14 cellular contexts compared by ENCODE assay signal in genomic region chr12:102426599-102427541, GRCh38. TPM values are rescaled to one million over a fixed set of nuclear protein-coding genes. Genes with fewer than 3 reads are reported as not detected.
A peak's percentile ranks its signal among the peaks of the same experiment; 100 is the strongest.
DNase-seq lines count a peak whose midpoint lies in the region; ATAC-seq, FAIRE-seq and TF ChIP-seq lines count a peak whose summit lies in the region.
"Had no signal": no experiment of that assay in that cellular context is flagged by ENCODE, and none has a peak within 500 bp of the region (broad histone marks: within the 10 kb centered on the region; RNA-seq: fewer than 3 reads in every experiment).

No MANE protein-coding gene starts in this region.

- no peak overlapping the region for H4K91ac ChIP-seq in neuronal stem cell (ENCODE audit: low read depth, low read length, poor library complexity)

- peak overlapping the region; percentile 53 for H3K18ac ChIP-seq in neuronal stem cell (ENCODE audit: low read length)

- H2BK15ac ChIP-seq in neuronal stem cell (ENCODE audit: low read length): no peak overlapping the region

- TF ChIP-seq CTCF in right lobe of liver (IDR thresholded peaks at IDR 0.05): no peak
- no peak for TF ChIP-seq CTCF in HepG2 (CRISPR knock-in tag; IDR thresholded peaks at IDR 0.05)
- no peak for TF ChIP-seq CTCF in esophagus muscularis mucosa (IDR thresholded peaks at IDR 0.05)
- no peak for TF ChIP-seq CTCF in GM20000 (IDR thresholded peaks at IDR 0.05; ENCODE audit: extremely low read depth, missing control alignments)
- no peak for TF ChIP-seq CTCF in PC-3 (conservative IDR thresholded peaks at IDR 0.05; ENCODE audit: low read depth, low read length)

- H3K9me3 ChIP-seq in right lobe of liver: no peaks in the 10 kb centered on the region
- no peaks in the 10 kb centered on the region for H3K9me3 ChIP-seq in HepG2 (ENCODE audit: low read length)
- no peaks in the 10 kb centered on the region for H3K9me3 ChIP-seq in esophagus muscularis mucosa
- no peaks in the 10 kb centered on the region for H3K9me3 ChIP-seq in neuronal stem cell (replicated peaks in 1 of 2; ENCODE audit: control insufficient read depth in 2 of 2, insufficient read depth in 1 of 2, low read depth in 1 of 2, low read length in 2 of 2)
- H3K9me3 ChIP-seq in PC-3 (ENCODE audit: low read length): no peaks in the 10 kb centered on the region

- H3K27me3 Mint-ChIP-seq in activated naive CD8-positive, alpha-beta T cell treated with anti-CD3 and anti-CD28 coated beads for 36 hours: peaks cover 11% of the 10 kb centered on the region

- no peak overlapping the region for H4K8ac ChIP-seq in neuronal stem cell (ENCODE audit: low read depth, low read length)

- CTCF ChIA-PET in HepG2 (lab: Yijun Ruan, JAX; ENCODE audit: low intra/inter-chr PET ratio, low total read pairs) (no interaction called here), PC-3 (lab: Charles Lee) (no interaction called here)

- 56% methylated on average over 8 of the region's 8 CpGs for WGBS in right lobe of liver (ENCODE audit: insufficient coverage, low coverage, low lambda C conversion rate, missing lambda C conversion rate)
- WGBS in HepG2 (ENCODE audit: low lambda C conversion rate): 59% methylated on average over 8 of the region's 8 CpGs
- WGBS in esophagus muscularis mucosa: 43% methylated on average over 8 of the region's 8 CpGs
- no CpG with 5 or more reads among the region's 8 CpGs for WGBS in neuronal stem cell (ENCODE audit: extremely low coverage in 2 of 2, insufficient read length in 2 of 2, insufficient replicate concordance in 1 of 2), 2 donors

- H3K79me2 ChIP-seq in HepG2 (ENCODE audit: insufficient read depth, low read length): no peaks in the 10 kb centered on the region
- no peaks in the 10 kb centered on the region for H3K79me2 ChIP-seq in PC-3 (ENCODE audit: low read length)

- H3K4me1 Mint-ChIP-seq in activated naive CD8-positive, alpha-beta T cell treated with anti-CD3 and anti-CD28 coated beads for 36 hours: peaks cover 5% of the 10 kb centered on the region
- H3K4me1 Mint-ChIP-seq: memory B cell had no signal

- H3K36me3 ChIP-seq in right lobe of liver (no peaks in the 10 kb centered on the region), HepG2 (replicated peaks in 1 of 2; ENCODE audit: control insufficient read depth in 1 of 2, insufficient read depth in 2 of 2, low read length in 2 of 2) (no peaks in the 10 kb centered on the region), esophagus muscularis mucosa (no peaks in the 10 kb centered on the region), neuronal stem cell (replicated peaks in 1 of 2; ENCODE audit: control insufficient read depth in 2 of 2, insufficient read depth in 2 of 2, low read length in 2 of 2) (no peaks in the 10 kb centered on the region), PC-3 (ENCODE audit: low read depth, low read length) (no peaks in the 10 kb centered on the region)

- DNase-seq in right lobe of liver (no peak), HepG2 (ENCODE audit: low spot score) (no peak), esophagus muscularis mucosa (ENCODE audit: extremely low spot score) (no peak), neuronal stem cell (ENCODE audit: low spot score) (no peak), erythroblast (lab: John Stamatoyannopoulos, UW) (no peak), GM20000 (ENCODE audit: low spot score) (no peak), PC-3 (no peak)
- DNase-seq in activated naive CD8-positive, alpha-beta T cell treated with anti-CD3 and anti-CD28 coated beads for 36 hours: no peak
- DNase-seq: activated naive CD4-positive, alpha-beta T cell treated with anti-CD3 and anti-CD28 coated beads for 36 hours; glutamatergic neuron had no signal

- FAIRE-seq in HepG2 (lab: Jason Lieb, UNC): no peak
- FAIRE-seq: urothelium cell line had no signal

- H3K4me3 ChIP-seq in right lobe of liver (no peak overlapping the region), HepG2 (replicated peaks in 1 of 3; ENCODE audit: insufficient read depth in 1 of 3, low read depth in 2 of 3, low read length in 3 of 3) (no peak overlapping the region), esophagus muscularis mucosa (no peak overlapping the region), neuronal stem cell (ENCODE audit: low read length in 2 of 2) (no peak overlapping the region), PC-3 (ENCODE audit: low read length) (no peak overlapping the region)

- no peak overlapping the region for H2BK120ac ChIP-seq in neuronal stem cell (ENCODE audit: low read depth, low read length)

- H3K14ac ChIP-seq in neuronal stem cell (ENCODE audit: low read length): no peak overlapping the region

- in situ Hi-C loops in HepG2 (cut with HindIII; ENCODE audit: extremely low pct_ligation_motif_present, low pct_unique_long_range_greater_than_20kb): no loop called here

- TF ChIP-seq POLR2A in right lobe of liver (IDR thresholded peaks at IDR 0.05): no peak
- no peak for TF ChIP-seq POLR2A in HepG2 (IDR thresholded peaks at IDR 0.05; ENCODE audit: insufficient read depth in 1 of 2, low read depth in 2 of 2, low read length in 2 of 2)
- no peak for TF ChIP-seq POLR2A in esophagus muscularis mucosa (IDR thresholded peaks at IDR 0.05; ENCODE audit: low read depth)
- TF ChIP-seq POLR2A in erythroblast (IDR thresholded peaks at IDR 0.05; ENCODE audit: low read length): no peak

- peak overlapping the region; percentile 68 for H2AK5ac ChIP-seq in neuronal stem cell (ENCODE audit: low read depth, low read length)

- H3K27ac ChIP-seq in right lobe of liver: peak overlapping the region in 2 of 3 donors; percentile 51 to 91
- H3K27ac ChIP-seq in HepG2 (ENCODE audit: extremely low read length, insufficient read depth, low read length): no peak overlapping the region
- peak overlapping the region; percentile 60 to 69 (median 66) for H3K27ac ChIP-seq in esophagus muscularis mucosa (replicated peaks in 1 of 4)
- H3K27ac ChIP-seq in neuronal stem cell (replicated peaks; ENCODE audit: low read length): no peak overlapping the region
- H3K27ac ChIP-seq in PC-3 (ENCODE audit: low read length): no peak overlapping the region

- no peaks in the 10 kb centered on the region for H3K79me1 ChIP-seq in neuronal stem cell (ENCODE audit: low read depth, low read length)

- ATAC-seq in right lobe of liver: peak in 3 of 4 donors; percentile 14 to 24 (median 16)
- no peak for ATAC-seq in HepG2
- no peak for ATAC-seq in PC-3

- no peak overlapping the region for H2AFZ ChIP-seq in HepG2 (ENCODE audit: low read length)
- no peak overlapping the region for H2AFZ ChIP-seq in neuronal stem cell (ENCODE audit: low read length)
- H2AFZ ChIP-seq in PC-3 (ENCODE audit: low read length): no peak overlapping the region

- H3K27me3 ChIP-seq in right lobe of liver: no peaks in the 10 kb centered on the region
- no peaks in the 10 kb centered on the region for H3K27me3 ChIP-seq in HepG2 (ENCODE audit: control insufficient read depth in 1 of 2, insufficient read depth in 2 of 2, low read length in 2 of 2)
- H3K27me3 ChIP-seq in esophagus muscularis mucosa: no peaks in the 10 kb centered on the region
- H3K27me3 ChIP-seq in neuronal stem cell (ENCODE audit: control insufficient read depth in 3 of 3, insufficient read depth in 3 of 3, low read depth in 1 of 3, low read length in 3 of 3): no peaks in the 10 kb centered on the region
- no peaks in the 10 kb centered on the region for H3K27me3 ChIP-seq in PC-3 (ENCODE audit: low read length)

- H3F3A ChIP-seq in PC-3 (ENCODE audit: low read length, unreplicated experiment): no peaks in the 10 kb centered on the region

- no peak overlapping the region for H3K9ac ChIP-seq in HepG2 (ENCODE audit: insufficient read depth, low read depth, low read length)
- H3K9ac ChIP-seq in neuronal stem cell (ENCODE audit: low read depth, low read length, poor library complexity): no peak overlapping the region
- H3K9ac ChIP-seq in PC-3 (ENCODE audit: low read length): no peak overlapping the region

- H3K23ac ChIP-seq in neuronal stem cell (ENCODE audit: low read depth, low read length, poor library complexity): no peak overlapping the region

- no peak for TF ChIP-seq RAD21 in HepG2 (CRISPR knock-in tag; IDR thresholded peaks at IDR 0.05)

- BruUV-seq in HepG2 (replicated peaks; lab: Mats Ljungman, UMichigan): no TSS peak
- BruUV-seq in PC-3 (replicated peaks; lab: Mats Ljungman, UMichigan): no TSS peak

- no peak overlapping the region for H3K4me3 Mint-ChIP-seq in activated naive CD8-positive, alpha-beta T cell treated with anti-CD3 and anti-CD28 coated beads for 36 hours
- H3K4me3 Mint-ChIP-seq: activated naive CD4-positive, alpha-beta T cell treated with anti-CD3 and anti-CD28 coated beads for 36 hours; dendritic cell treated with granulocyte-macrophage colony-stimulating factor and Interleukin-4, amounts not matched to agents 40 ng/mL and 50 ng/mL, for 4 days; memory B cell; T-helper 2 cell treated with Interferon-gamma antibody and Interleukin-4, amounts not matched to agents 5 μg/mL and 100 μg/mL, for 36 hours had no signal

- H2BK5ac ChIP-seq in neuronal stem cell (ENCODE audit: low read length): no peak overlapping the region

- H3K27ac Mint-ChIP-seq in activated naive CD8-positive, alpha-beta T cell treated with anti-CD3 and anti-CD28 coated beads for 36 hours: no peak overlapping the region
- H3K27ac Mint-ChIP-seq: activated naive CD4-positive, alpha-beta T cell treated with anti-CD3 and anti-CD28 coated beads for 36 hours; dendritic cell treated with granulocyte-macrophage colony-stimulating factor and Interleukin-4, amounts not matched to agents 40 ng/mL and 50 ng/mL, for 4 days; memory B cell; T-helper 2 cell treated with Interferon-gamma antibody and Interleukin-4, amounts not matched to agents 5 μg/mL and 100 μg/mL, for 36 hours had no signal

- H2BK12ac ChIP-seq in neuronal stem cell (ENCODE audit: low read length): no peak overlapping the region

- H3K4me1 ChIP-seq in right lobe of liver: peaks cover 0 to 69% (median 27%) of the 10 kb centered on the region in 4 donors
- H3K4me1 ChIP-seq in HepG2 (ENCODE audit: insufficient read depth, low read length): peaks cover 7% of the 10 kb centered on the region
- H3K4me1 ChIP-seq in esophagus muscularis mucosa: peaks cover 13 to 21% (median 20%) of the 10 kb centered on the region in 4 donors
- H3K4me1 ChIP-seq in neuronal stem cell (ENCODE audit: control insufficient read depth in 2 of 2, insufficient read depth in 1 of 2, low read depth in 1 of 2, low read length in 2 of 2): peaks cover 0 to 3% of the 10 kb centered on the region in 2 donors
- no peaks in the 10 kb centered on the region for H3K4me1 ChIP-seq in PC-3 (ENCODE audit: insufficient read depth, low read length)

- no peaks in the 10 kb centered on the region for H3K36me3 Mint-ChIP-seq in activated naive CD8-positive, alpha-beta T cell treated with anti-CD3 and anti-CD28 coated beads for 36 hours
- H3K36me3 Mint-ChIP-seq: memory B cell had no signal

- POLR2A ChIA-PET in HepG2 (lab: Yijun Ruan, JAX): no interaction called here
- POLR2A ChIA-PET in PC-3 (lab: Charles Lee; ENCODE audit: unreplicated experiment): no interaction called here

- TF ChIP-seq EP300 in HepG2 (IDR thresholded peaks at IDR 0.05; ENCODE audit: low read depth in 2 of 2, low read length in 2 of 2) (no peak), HepG2 (CRISPR knock-in tag; IDR thresholded peaks at IDR 0.05; ENCODE audit: borderline replicate concordance) (no peak), esophagus muscularis mucosa (IDR thresholded peaks at IDR 0.05) (no peak)

- no peaks in the 10 kb centered on the region for H3K9me3 Mint-ChIP-seq in activated naive CD8-positive, alpha-beta T cell treated with anti-CD3 and anti-CD28 coated beads for 36 hours
- H3K9me3 Mint-ChIP-seq: activated naive CD4-positive, alpha-beta T cell treated with anti-CD3 and anti-CD28 coated beads for 36 hours; dendritic cell treated with granulocyte-macrophage colony-stimulating factor and Interleukin-4, amounts not matched to agents 40 ng/mL and 50 ng/mL, for 4 days; memory B cell; T-helper 2 cell treated with Interferon-gamma antibody and Interleukin-4, amounts not matched to agents 5 μg/mL and 100 μg/mL, for 36 hours had no signal

- no peak overlapping the region for H3K4ac ChIP-seq in neuronal stem cell (ENCODE audit: low read length)

- H3K4me2 ChIP-seq in HepG2 (ENCODE audit: low read depth, low read length): no peak overlapping the region
- no peak overlapping the region for H3K4me2 ChIP-seq in neuronal stem cell (ENCODE audit: insufficient read depth, low read length, poor library complexity, severe bottlenecking)
- no peak overlapping the region for H3K4me2 ChIP-seq in PC-3 (ENCODE audit: low read length)

- no peaks in the 10 kb centered on the region for H3K9me2 ChIP-seq in PC-3 (replicated peaks; ENCODE audit: low read length)

- intact Hi-C loops in right lobe of liver (cut with DNase I): no loop called here
- intact Hi-C loops in HepG2 (cut with micrococcal nuclease; ENCODE audit: unreplicated experiment): no loop called here
- intact Hi-C loops in esophagus muscularis mucosa (cut with DNase I): no loop called here
- intact Hi-C loops in PC-3 (cut with micrococcal nuclease): no loop called here

- H4K20me1 ChIP-seq in HepG2 (ENCODE audit: insufficient read depth, low read length): no peaks in the 10 kb centered on the region
- no peaks in the 10 kb centered on the region for H4K20me1 ChIP-seq in PC-3 (ENCODE audit: low read length)

RNA-seq across cellular contexts. Expression of gene IGF1, which starts 53.5 kb away (rescaled TPM):
- 100 to 1,000 TPM in 2 of 6 experiments, 10 to 100 TPM in 4; 18.9 to 115 (median 59.2) TPM for total RNA-seq in right lobe of liver
- not detected in 2 replicates for total RNA-seq in HepG2 (2016; rRNA removed; fragmentation: Illumina TruSeq; extraction: Trizol)
- not detected in 2 replicates for total RNA-seq in HepG2 (2016; cell fraction: cytosol; rRNA removed; fragmentation: Illumina TruSeq; extraction: Trizol; ENCODE audit: low read depth)
- total RNA-seq in HepG2 (2016; cell fraction: insoluble cytoplasmic fraction; rRNA removed; fragmentation: Illumina TruSeq; extraction: Trizol): not detected in 2 replicates
- not detected in 2 replicates for total RNA-seq in HepG2 (2016; cell fraction: membrane; rRNA removed; fragmentation: Illumina TruSeq; extraction: Trizol)
- total RNA-seq in HepG2 (2016; cell fraction: nucleus; rRNA removed; fragmentation: Illumina TruSeq; extraction: Trizol): not detected in 2 replicates
- polyA plus RNA-seq in HepG2 (2011; rRNA removed): not detected in 2 replicates
- polyA plus RNA-seq in HepG2 (2011; cell fraction: cytosol; rRNA removed): not detected in 2 replicates
- polyA plus RNA-seq in HepG2 (2011; cell fraction: nucleus; rRNA removed): not detected in 2 replicates
- polyA plus RNA-seq in HepG2 (2012): not detected in 2 replicates
- polyA plus RNA-seq in HepG2 (2016; cell fraction: cytosol; fragmentation: Illumina TruSeq; extraction: Trizol; ENCODE audit: low read depth): not detected in 2 replicates
- polyA plus RNA-seq in HepG2 (2016; cell fraction: insoluble cytoplasmic fraction; fragmentation: Illumina TruSeq; extraction: Trizol; ENCODE audit: low read depth): not detected in 2 replicates
- polyA plus RNA-seq in HepG2 (2016; cell fraction: membrane; fragmentation: Illumina TruSeq; extraction: Trizol; ENCODE audit: low read depth): not detected in 2 replicates
- not detected in 2 replicates for polyA plus RNA-seq in HepG2 (2016; cell fraction: nucleus; fragmentation: Illumina TruSeq; extraction: Trizol; ENCODE audit: insufficient read depth, low read depth)
- not detected in 2 replicates for polyA minus RNA-seq in HepG2 (2011; rRNA and poly(A)+ RNA removed; ENCODE audit: low replicate concordance)
- polyA minus RNA-seq in HepG2 (2011; cell fraction: cytosol; rRNA and poly(A)+ RNA removed): not detected in 2 replicates
- not detected in 2 replicates for polyA minus RNA-seq in HepG2 (2011; cell fraction: nucleus; rRNA and poly(A)+ RNA removed)
- total RNA-seq in esophagus muscularis mucosa: 10 to 100 TPM; 15.4 to 79.4 (median 45.3) TPM
- polyA plus RNA-seq in neuronal stem cell (2013, experiment 1 of 2): 0.04 TPM
- 0.07 TPM for polyA plus RNA-seq in neuronal stem cell (2013, experiment 2 of 2)
- total RNA-seq in activated naive CD8-positive, alpha-beta T cell treated with anti-CD3 and anti-CD28 coated beads for 36 hours: 1 to 10 TPM; 2.1 to 2.3 TPM
- not detected in 2 replicates for total RNA-seq in PC-3 (2014; rRNA removed)
- total RNA-seq: activated naive CD4-positive, alpha-beta T cell treated with anti-CD3 and anti-CD28 coated beads for 36 hours had no signal

Comparison
In these comparisons a context has a peak if more than half of its experiments do, and no peak if none do; other contexts are left out.
1. ATAC-seq: peak in right lobe of liver (3 of 4); none in HepG2 (single experiment) and PC-3 (single experiment).
2. H3K27ac ChIP-seq: peak in right lobe of liver (2 of 3) and esophagus muscularis mucosa (4 of 4); none in HepG2 (single experiment), neuronal stem cell (single experiment) and PC-3 (single experiment).
3. RNA of gene IGF1, which starts 53.5 kb away (total RNA-seq): 18.9 to 115 TPM in right lobe of liver and 15.4 to 79.4 TPM in esophagus muscularis mucosa; 2.1 to 2.3 TPM in activated naive CD8-positive, alpha-beta T cell treated with anti-CD3 and anti-CD28 coated beads for 36 hours, not detected in HepG2 and not detected in PC-3; every median in the first group is over 4 times any median in the second.